8 cellular contexts compared by ENCODE assay signal in the genomic region with DNA sequence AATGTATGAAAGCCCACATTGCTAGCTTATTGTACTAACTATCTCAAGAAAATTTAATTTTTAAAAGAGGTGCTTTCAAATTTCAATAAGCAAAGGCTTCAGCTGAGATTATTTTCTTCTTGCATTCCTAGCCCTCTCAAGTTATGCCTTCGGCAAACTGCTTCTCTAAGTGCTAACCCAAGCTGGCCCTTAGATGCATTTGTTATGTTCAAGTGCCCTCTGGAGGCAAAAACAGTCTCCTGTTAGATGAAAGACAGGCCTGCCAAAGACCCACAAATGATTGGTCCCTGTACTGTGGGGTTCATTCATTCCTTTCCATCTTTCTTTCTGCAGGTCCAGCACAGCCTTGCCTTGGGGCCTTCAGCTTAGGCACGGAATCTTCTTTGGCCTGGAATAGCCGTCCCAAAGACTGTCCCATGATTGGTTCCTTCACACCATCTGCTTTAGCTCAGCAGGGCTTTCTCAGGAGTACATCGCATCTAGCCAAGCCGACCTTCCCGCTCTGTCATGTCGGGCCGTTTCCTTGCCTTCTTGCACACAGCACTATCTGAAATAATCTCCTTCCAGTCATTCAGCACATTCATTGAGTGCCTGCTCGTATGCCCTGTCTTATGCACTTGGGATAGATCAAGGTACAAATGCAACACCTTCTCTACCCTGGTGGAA. TPM values are rescaled to one million over a fixed set of nuclear protein-coding genes. Genes with fewer than 3 reads are reported as not detected.
DNase-seq lines count a peak whose midpoint lies in the region; ATAC-seq and TF ChIP-seq lines count a peak whose summit lies in the region.

No MANE protein-coding gene starts in this region.

- H3K9me3 ChIP-seq in PC-3 (ENCODE audit: low read length), result peaks cover 4% of the 10 kb centered on the region; the same call in 1 of the 2 replicates

- peaks cover 4% of the 10 kb centered on the region for H3K36me3 Mint-ChIP-seq in MCF 10A (ENCODE audit: insufficient read depth, unreplicated experiment)

- H3K4me1 Mint-ChIP-seq in MCF 10A (ENCODE audit: insufficient read depth, unreplicated experiment), result peaks cover 18% of the 10 kb centered on the region

- H3K4me2 ChIP-seq in PC-3 (ENCODE audit: low read length), result peak overlapping the region; percentile 76

- H3K4me3 Mint-ChIP-seq in MCF 10A (ENCODE audit: unreplicated experiment), result no peak overlapping the region

- H3K9ac ChIP-seq in PC-3 (ENCODE audit: low read length), result no peak overlapping the region

- H4K20me1 ChIP-seq in PC-3 (ENCODE audit: low read length), result no peaks in the 10 kb centered on the region

- ATAC-seq in GM19397 (IDR thresholded peaks at IDR 0.05; ENCODE audit: unreplicated experiment), result peak; percentile 66
- ATAC-seq in HG03280 (IDR thresholded peaks at IDR 0.05; ENCODE audit: unreplicated experiment), result peak; percentile 72
- peak; percentile 84 for ATAC-seq in PC-3

- H3K4me1 ChIP-seq in PC-3 (ENCODE audit: insufficient read depth, low read length), result peaks cover 14% of the 10 kb centered on the region; the same call in 1 of the 2 replicates

- intact Hi-C loops in PC-3 (cut with micrococcal nuclease) (loop anchor here (5.0 kb wide), 1 partner anchor 345 kb away; no protein-coding TSS in a partner anchor), MCF 10A (cut with micrococcal nuclease) (loop anchor here (10.0 kb wide), 1 partner anchor 297 kb away; no protein-coding TSS in a partner anchor)

- H3K9me2 ChIP-seq in PC-3 (replicated peaks; ENCODE audit: low read length), result no peaks in the 10 kb centered on the region

- TF ChIP-seq CTCF in PC-3 (conservative IDR thresholded peaks at IDR 0.05; ENCODE audit: low read depth, low read length) (peak; percentile 90), MCF 10A (IDR thresholded peaks at IDR 0.05; ENCODE audit: unreplicated experiment) (peak; percentile 72)

- POLR2A ChIA-PET in PC-3 (lab: Charles Lee; ENCODE audit: unreplicated experiment) (interaction anchor here (0.6 kb wide), 1 partner anchor 435 kb away, joined by 4 read pairs; no protein-coding TSS in a partner anchor), MCF 10A (lab: Yijun Ruan, JAX) (interaction anchor here (0.8 to 1.2 kb wide), 2 partner anchors 15 to 18 kb away, joined by 3 read pairs; no protein-coding TSS in a partner anchor)

- H2AFZ ChIP-seq in PC-3 (ENCODE audit: low read length), result peak overlapping the region; percentile 89; the same call in 1 of the 2 replicates

- no peaks in the 10 kb centered on the region for H3K9me3 Mint-ChIP-seq in MCF 10A (ENCODE audit: unreplicated experiment)

- H3K27ac Mint-ChIP-seq in MCF 10A (ENCODE audit: low read depth, unreplicated experiment), result no peak overlapping the region

- H3K4me3 ChIP-seq in PC-3 (ENCODE audit: low read length), result no peak overlapping the region

- DNase-seq in NCI-H2107 treated with DMSO at 0.1 percent for 48 hours (lab: John Stamatoyannopoulos, UW; ENCODE audit: unreplicated experiment) (peak; percentile 34), NCI-H2107 (lab: John Stamatoyannopoulos, UW) (no peak), PC-3 (peak; percentile 80), MCF 10A (ENCODE audit: unreplicated experiment) (peak; percentile 59), lung microvascular endothelial cell (ENCODE audit: low read depth in 2 of 2) (peak; percentile 43 to 48), activated gamma-delta T cell (lab: John Stamatoyannopoulos, UW) (no peak)

- peak overlapping the region; percentile 24 for H3K27ac ChIP-seq in PC-3 (ENCODE audit: low read length)

- no peaks in the 10 kb centered on the region for H3K27me3 Mint-ChIP-seq in MCF 10A (ENCODE audit: insufficient read depth, unreplicated experiment)

- no peaks in the 10 kb centered on the region for H3K36me3 ChIP-seq in PC-3 (ENCODE audit: low read depth, low read length)

- CTCF ChIA-PET in PC-3 (lab: Charles Lee) (interaction anchor here (0.5 to 1.3 kb wide), 3 partner anchors 24 to 70 kb away, joined by 3 to 6 read pairs (median 4); no protein-coding TSS in a partner anchor), MCF 10A (lab: Yijun Ruan, JAX) (interaction anchor here (0.6 to 3.6 kb wide), 40 partner anchors 8 to 933 kb away, joined by 3 to 26 read pairs (median 3); partner anchors contain the start of gene MPHOSPH8)

- no TSS peak for BruUV-seq in PC-3 (replicated peaks; lab: Mats Ljungman, UMichigan)
- no TSS peak for BruUV-seq in MCF 10A (replicated peaks; lab: Mats Ljungman, UMichigan)

- no peaks in the 10 kb centered on the region for H3F3A ChIP-seq in PC-3 (ENCODE audit: low read length, unreplicated experiment)

- H3K27me3 ChIP-seq in PC-3 (ENCODE audit: low read length), result no peaks in the 10 kb centered on the region

- no peaks in the 10 kb centered on the region for H3K79me2 ChIP-seq in PC-3 (ENCODE audit: low read length)

RNA-seq across cellular contexts. Expression of gene TPTE2, which starts 26.4 kb away (rescaled TPM):
- total RNA-seq in PC-3 (2014; rRNA removed), result not detected in 2 replicates
- total RNA-seq in MCF 10A (2022), result not detected in 2 replicates
- not detected in 2 replicates for total RNA-seq in lung microvascular endothelial cell

RNA-seq across cellular contexts. Expression of gene MPHOSPH8, which starts 45.7 kb away (rescaled TPM):
- total RNA-seq in PC-3 (2014; rRNA removed) (13.3 and 16.1 TPM in 2 replicates), MCF 10A (2022) (31.9 and 32.4 TPM in 2 replicates), lung microvascular endothelial cell (6.3 and 11.5 TPM in 2 replicates)

Comparison
In these comparisons a context has a peak if more than half of its experiments do, and no peak if none do; other contexts are left out.
1. DNase-seq: peak in NCI-H2107 treated with DMSO at 0.1 percent for 48 hours (single experiment), PC-3 (single experiment), MCF 10A (single experiment) and lung microvascular endothelial cell (2 of 2); none in NCI-H2107 (single experiment) and activated gamma-delta T cell (single experiment).
2. Peak in every context shown above with its lines, with median percentiles within 50 percentile points of each other: ATAC-seq.